20 cellular contexts compared by ENCODE assay signal in genomic region chr17:27390540-27390939, GRCh38.
"Had no signal": no experiment of that assay in that cellular context is flagged by ENCODE, and none has a peak within 500 bp of the region (broad histone marks: within the 10 kb centered on the region; RNA-seq: fewer than 3 reads in every experiment).

No MANE protein-coding gene starts in this region.

- H3K9me3 Mint-ChIP-seq: activated naive CD4-positive, alpha-beta T cell treated with anti-CD3 and anti-CD28 coated beads, Interleukin-2, amount 10 ng/mL, durations not matched to agents 7 days and 5 days; T-cell had no signal

- H3K4me1 Mint-ChIP-seq: mesothelial cell of epicardium had no signal

- H3K27ac Mint-ChIP-seq: activated CD8-positive, alpha-beta memory T cell treated with anti-CD3 and anti-CD28 coated beads, Interleukin-2, amount 10 ng/mL, durations not matched to agents 7 days and 5 days; activated naive CD4-positive, alpha-beta T cell treated with anti-CD3 and anti-CD28 coated beads, Interleukin-2, amount 10 ng/mL, durations not matched to agents 7 days and 5 days; mesothelial cell of epicardium; T-cell had no signal

- H3K27ac ChIP-seq: cardiac muscle cell, colonic mucosa, esophagus muscularis mucosa, lower lobe of right lung, right atrium auricular region, suprapubic skin, upper lobe of left lung, VCaP had no signal

- H3K4me3 Mint-ChIP-seq: activated CD8-positive, alpha-beta memory T cell treated with anti-CD3 and anti-CD28 coated beads, Interleukin-2, amount 10 ng/mL, durations not matched to agents 7 days and 5 days; activated naive CD4-positive, alpha-beta T cell treated with anti-CD3 and anti-CD28 coated beads, Interleukin-2, amount 10 ng/mL, durations not matched to agents 7 days and 5 days; mesothelial cell of epicardium; T-cell had no signal

- ATAC-seq: activated CD8-positive, alpha-beta memory T cell treated with anti-CD3 and anti-CD28 coated beads, Interleukin-2, amount 10 ng/mL, durations not matched to agents 7 days and 5 days; lower lobe of right lung; stimulated activated naive CD8-positive, alpha-beta T cell treated with anti-CD3 and anti-CD28 coated beads, Interleukin-15, Interleukin-2, amounts not matched to agents 100 U/mL and 50 U/mL, for 24 hours; T-cell had no signal

- DNase-seq: activated CD4-positive, alpha-beta T cell treated with anti-CD3 and anti-CD28 coated beads for 1 hour; activated CD4-positive, alpha-beta T cell treated with anti-CD3 and anti-CD28 coated beads, Interleukin-2, amount 50 U/mL, for 4 hours; activated CD8-positive, alpha-beta memory T cell treated with anti-CD3 and anti-CD28 coated beads, Interleukin-2, amount 10 ng/mL, durations not matched to agents 7 days and 5 days; activated naive CD4-positive, alpha-beta T cell treated with anti-CD3 and anti-CD28 coated beads, Interleukin-2, amount 10 ng/mL, durations not matched to agents 7 days and 5 days; activated T-cell treated with anti-CD3 and anti-CD28 coated beads, Interleukin-2, amount 50 U/mL, for 1 hour; colonic mucosa; foreskin fibroblast; lower lobe of right lung; small intestine; stimulated activated CD4-positive, alpha-beta T cell treated with anti-CD3 and anti-CD28 coated beads, Interleukin-4, amount 100 ng/mL, for 24 hours; stimulated activated naive CD8-positive, alpha-beta T cell treated with anti-CD3 and anti-CD28 coated beads, Interleukin-15, Interleukin-2, amounts not matched to agents 100 U/mL and 50 U/mL, for 24 hours; T-cell; T-helper 9 cell; upper lobe of left lung had no signal

- H3K36me3 Mint-ChIP-seq: activated CD8-positive, alpha-beta memory T cell treated with anti-CD3 and anti-CD28 coated beads, Interleukin-2, amount 10 ng/mL, durations not matched to agents 7 days and 5 days; activated naive CD4-positive, alpha-beta T cell treated with anti-CD3 and anti-CD28 coated beads, Interleukin-2, amount 10 ng/mL, durations not matched to agents 7 days and 5 days; mesothelial cell of epicardium; T-cell had no signal
